Comparison of ENCODE assay signal across 28 cellular contexts in the genomic region with DNA sequence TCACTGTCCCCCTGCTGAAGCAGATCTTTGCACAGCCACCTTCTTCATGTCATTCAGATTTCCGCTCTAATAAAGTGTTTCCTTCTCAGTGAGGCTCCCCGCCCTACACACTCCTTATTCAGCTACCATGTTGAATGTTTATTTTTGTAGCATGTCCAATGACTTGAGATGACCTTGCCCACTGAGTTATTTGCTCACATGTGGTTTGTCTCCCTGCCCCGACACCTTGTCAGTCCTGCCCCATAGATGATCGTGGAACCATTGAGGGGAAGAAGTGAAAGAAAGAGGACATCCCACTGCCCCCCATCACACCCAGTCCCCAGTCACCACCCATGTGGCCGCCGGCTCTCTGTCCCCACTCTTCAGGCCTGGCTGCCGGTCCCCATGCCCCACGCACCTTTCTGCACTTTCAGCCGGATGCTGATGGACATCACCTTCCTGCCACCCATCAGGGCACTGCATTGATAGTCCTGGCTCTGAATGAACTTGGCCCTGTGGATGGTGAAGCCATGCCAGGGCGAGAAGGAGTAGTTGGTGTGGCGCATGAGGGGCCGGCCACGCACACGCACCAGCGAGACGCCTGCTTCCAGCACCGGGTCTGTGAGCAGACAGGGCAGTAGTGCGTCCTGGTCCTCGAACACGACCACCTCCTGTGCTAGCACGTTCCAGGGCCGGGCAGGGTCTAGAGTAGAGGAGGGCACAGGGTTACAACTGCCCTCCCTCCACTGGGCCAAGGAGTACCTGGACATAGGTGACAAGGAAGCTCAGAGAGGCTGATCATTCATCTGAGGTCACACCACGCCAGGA. TPM values are rescaled to one million over a fixed set of nuclear protein-coding genes. Genes with fewer than 3 reads are reported as not detected.
DNase-seq lines count a peak whose midpoint lies in the region; ATAC-seq, FAIRE-seq and TF ChIP-seq lines count a peak whose summit lies in the region.
"Had no signal": no experiment of that assay in that cellular context is flagged by ENCODE, and none has a peak within 500 bp of the region (broad histone marks: within the 10 kb centered on the region; RNA-seq: fewer than 3 reads in every experiment).

No MANE protein-coding gene starts in this region.

- no peaks in the 10 kb centered on the region for H3K36me3 ChIP-seq in SK-N-SH (replicated peaks in 1 of 2; ENCODE audit: control insufficient read depth in 1 of 2, insufficient read depth in 2 of 2, low read length in 1 of 2)

- ATAC-seq in SK-N-SH treated with all-trans-retinoic acid at 6 μM for 48 hours (no peak), GM19463 (IDR thresholded peaks at IDR 0.05; ENCODE audit: unreplicated experiment) (no peak)

- H3K9me3 ChIP-seq in SK-N-SH = no peaks in the 10 kb centered on the region

- H3K27me3 ChIP-seq in SK-N-SH (ENCODE audit: insufficient read depth) = no peaks in the 10 kb centered on the region

- no peak overlapping the region for H2AFZ ChIP-seq in SK-N-SH (ENCODE audit: low read depth)
- H2AFZ ChIP-seq: PC-9 had no signal

- CTCF ChIA-PET in SK-N-SH (lab: Yijun Ruan, JAX) = interaction anchor here (1.1 kb wide), 1 partner anchor 203 kb away, joined by 3 read pairs; no protein-coding TSS in a partner anchor

- no peak overlapping the region for H3K4me3 ChIP-seq in SK-N-SH (ENCODE audit: low read depth in 2 of 2, low read length in 1 of 2)
- H3K4me3 ChIP-seq: PC-9 had no signal

- no peaks in the 10 kb centered on the region for H3K9me2 ChIP-seq in SK-N-SH

- WGBS in SK-N-SH (ENCODE audit: low lambda C conversion rate) = 93% methylated on average over 21 of the region's 23 CpGs

- TF ChIP-seq RAD21 in SK-N-SH (IDR thresholded peaks at IDR 0.05; ENCODE audit: low read length) = no peak

- no peak overlapping the region for H3K4me2 ChIP-seq in SK-N-SH
- H3K4me2 ChIP-seq: PC-9 had no signal

- no peak for TF ChIP-seq EP300 in SK-N-SH (IDR thresholded peaks at IDR 0.05; ENCODE audit: borderline replicate concordance in 1 of 2, low read depth in 1 of 2, low read length in 1 of 2)

- H4K20me1 ChIP-seq in SK-N-SH (ENCODE audit: insufficient read depth) = no peaks in the 10 kb centered on the region

- H3K27ac Mint-ChIP-seq in type B pancreatic cell = no peak overlapping the region
- H3K27ac Mint-ChIP-seq in progenitor cell of endocrine pancreas = no peak overlapping the region
- H3K27ac Mint-ChIP-seq: activated naive CD4-positive, alpha-beta T cell treated with anti-CD3 and anti-CD28 coated beads, Interleukin-2, amount 10 ng/mL, durations not matched to agents 7 days and 5 days had no signal

- no peak overlapping the region for H3K9ac ChIP-seq in SK-N-SH

- no peaks in the 10 kb centered on the region for H3K9me3 Mint-ChIP-seq in type B pancreatic cell
- no peaks in the 10 kb centered on the region for H3K9me3 Mint-ChIP-seq in progenitor cell of endocrine pancreas (ENCODE audit: low read depth)
- H3K9me3 Mint-ChIP-seq: activated naive CD4-positive, alpha-beta T cell treated with anti-CD3 and anti-CD28 coated beads, Interleukin-2, amount 10 ng/mL, durations not matched to agents 7 days and 5 days had no signal

- H3K4me1 ChIP-seq in SK-N-SH (ENCODE audit: control insufficient read depth in 1 of 2, insufficient read depth in 2 of 2, low read depth in 1 of 2, low read length in 1 of 2) = no peaks in the 10 kb centered on the region; a peak in 1 of 4 replicates

- no peaks in the 10 kb centered on the region for H3K79me2 ChIP-seq in SK-N-SH (ENCODE audit: insufficient read depth)

- DNase-seq in SK-N-SH (peak; percentile 9), HTR-8/SVneo (ENCODE audit: insufficient read length, low spot score) (no peak), iPS-NIHi7 (ENCODE audit: extremely low spot score) (peak; percentile 6), type B pancreatic cell (ENCODE audit: extremely low spot score, unreplicated experiment) (peak; percentile 62), NCI-H2107 treated with DMSO at 0.1 percent for 48 hours (lab: John Stamatoyannopoulos, UW; ENCODE audit: unreplicated experiment) (no peak), progenitor cell of endocrine pancreas (ENCODE audit: low spot score, unreplicated experiment) (no peak)
- DNase-seq: activated naive CD4-positive, alpha-beta T cell treated with anti-CD3 and anti-CD28 coated beads, Interleukin-2, amount 10 ng/mL, durations not matched to agents 7 days and 5 days; amygdala; DMS53; GDM1; GOT3; KG1; mesenchymal stem cell; NCI-H1436 treated with DMSO at 0.1 percent for 48 hours; NCI-H2171; NCI-H524 treated with DMSO at 0.1 percent for 48 hours; NK-92 treated with Interleukin-12 subunit alpha and Interleukin-12 subunit beta, amount 100 ng/mL, for 24 hours; occipital lobe; PC-9; SHP77; small intestine; stimulated activated CD4-positive, alpha-beta T cell treated with anti-CD3 and anti-CD28 coated beads, Interleukin-1b, Interleukin-23, amount 100 ng/mL, for 48 hours had no signal

- peaks cover 26% of the 10 kb centered on the region for H3K4me1 Mint-ChIP-seq in type B pancreatic cell (ENCODE audit: unreplicated experiment)
- H3K4me1 Mint-ChIP-seq in progenitor cell of endocrine pancreas (ENCODE audit: low read depth) = peaks cover 5% of the 10 kb centered on the region
- H3K4me1 Mint-ChIP-seq: activated naive CD4-positive, alpha-beta T cell treated with anti-CD3 and anti-CD28 coated beads, Interleukin-2, amount 10 ng/mL, durations not matched to agents 7 days and 5 days had no signal

- H3K27ac ChIP-seq in SK-N-SH (ENCODE audit: low read depth in 2 of 2, low read length in 1 of 2) = no peak overlapping the region
- H3K27ac ChIP-seq: 22Rv1, PC-9 had no signal

- FAIRE-seq in HTR-8/SVneo (lab: Jason Lieb, UNC) = peak; percentile 20
- FAIRE-seq: endothelial cell of umbilical vein, small intestine had no signal

- no peaks in the 10 kb centered on the region for H3F3A ChIP-seq in SK-N-SH (replicated peaks; ENCODE audit: insufficient read depth)

- H3K27me3 Mint-ChIP-seq in type B pancreatic cell (peaks cover 13% of the 10 kb centered on the region), progenitor cell of endocrine pancreas (peaks cover 28% of the 10 kb centered on the region)

- TF ChIP-seq CTCF in SK-N-SH (IDR thresholded peaks at IDR 0.05) = no peak
- no peak for TF ChIP-seq CTCF in type B pancreatic cell (conservative IDR thresholded peaks at IDR 0.05)
- TF ChIP-seq CTCF in progenitor cell of endocrine pancreas (IDR thresholded peaks at IDR 0.05; ENCODE audit: unreplicated experiment) = no peak

- H3K36me3 Mint-ChIP-seq in type B pancreatic cell (no peaks in the 10 kb centered on the region), progenitor cell of endocrine pancreas (ENCODE audit: insufficient read depth) (no peaks in the 10 kb centered on the region)
- H3K36me3 Mint-ChIP-seq: activated naive CD4-positive, alpha-beta T cell treated with anti-CD3 and anti-CD28 coated beads, Interleukin-2, amount 10 ng/mL, durations not matched to agents 7 days and 5 days had no signal

- POLR2A ChIA-PET in SK-N-SH (lab: Yijun Ruan, JAX) = no interaction called here

- H3K4me3 Mint-ChIP-seq in type B pancreatic cell (no peak overlapping the region), progenitor cell of endocrine pancreas (ENCODE audit: low read depth) (no peak overlapping the region)
- H3K4me3 Mint-ChIP-seq: activated naive CD4-positive, alpha-beta T cell treated with anti-CD3 and anti-CD28 coated beads, Interleukin-2, amount 10 ng/mL, durations not matched to agents 7 days and 5 days had no signal

TF ChIP-seq in SK-N-SH treated with all-trans-retinoic acid at 6 μM for 48 hours, 23 proteins besides CTCF, POLR2A, EP300 and RAD21 (continues in another document):
- TF ChIP-seq CSDC2 (CRISPR knock-in tag; IDR thresholded peaks at IDR 0.05) (no peak), TCF4 (CRISPR knock-in tag; IDR thresholded peaks at IDR 0.05; ENCODE audit: borderline replicate concordance) (no peak), ZFP30 (CRISPR knock-in tag; IDR thresholded peaks at IDR 0.05) (no peak), ZNF70 (CRISPR knock-in tag; IDR thresholded peaks at IDR 0.05) (no peak), ZNF8 (CRISPR knock-in tag; IDR thresholded peaks at IDR 0.05) (no peak), OSR1 (CRISPR knock-in tag; IDR thresholded peaks at IDR 0.05) (no peak), GLIS3 (CRISPR knock-in tag; IDR thresholded peaks at IDR 0.05) (no peak), ARNTL (CRISPR knock-in tag; IDR thresholded peaks at IDR 0.05; ENCODE audit: borderline replicate concordance, low read depth) (no peak), BACH2 (CRISPR knock-in tag; IDR thresholded peaks at IDR 0.05; ENCODE audit: borderline replicate concordance) (no peak)
- TF ChIP-seq, protein P1, sequence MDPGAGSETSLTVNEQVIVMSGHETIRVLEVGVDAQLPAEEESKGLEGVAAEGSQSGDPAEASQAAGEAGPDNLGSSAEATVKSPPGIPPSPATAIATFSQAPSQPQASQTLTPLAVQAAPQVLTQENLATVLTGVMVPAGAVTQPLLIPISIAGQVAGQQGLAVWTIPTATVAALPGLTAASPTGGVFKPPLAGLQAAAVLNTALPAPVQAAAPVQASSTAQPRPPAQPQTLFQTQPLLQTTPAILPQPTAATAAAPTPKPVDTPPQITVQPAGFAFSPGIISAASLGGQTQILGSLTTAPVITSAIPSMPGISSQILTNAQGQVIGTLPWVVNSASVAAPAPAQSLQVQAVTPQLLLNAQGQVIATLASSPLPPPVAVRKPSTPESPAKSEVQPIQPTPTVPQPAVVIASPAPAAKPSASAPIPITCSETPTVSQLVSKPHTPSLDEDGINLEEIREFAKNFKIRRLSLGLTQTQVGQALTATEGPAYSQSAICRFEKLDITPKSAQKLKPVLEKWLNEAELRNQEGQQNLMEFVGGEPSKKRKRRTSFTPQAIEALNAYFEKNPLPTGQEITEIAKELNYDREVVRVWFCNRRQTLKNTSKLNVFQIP (CRISPR knock-in tag; IDR thresholded peaks at IDR 0.05; ENCODE audit: borderline replicate concordance, low read depth) = no peak
- TF ChIP-seq, protein P2, sequence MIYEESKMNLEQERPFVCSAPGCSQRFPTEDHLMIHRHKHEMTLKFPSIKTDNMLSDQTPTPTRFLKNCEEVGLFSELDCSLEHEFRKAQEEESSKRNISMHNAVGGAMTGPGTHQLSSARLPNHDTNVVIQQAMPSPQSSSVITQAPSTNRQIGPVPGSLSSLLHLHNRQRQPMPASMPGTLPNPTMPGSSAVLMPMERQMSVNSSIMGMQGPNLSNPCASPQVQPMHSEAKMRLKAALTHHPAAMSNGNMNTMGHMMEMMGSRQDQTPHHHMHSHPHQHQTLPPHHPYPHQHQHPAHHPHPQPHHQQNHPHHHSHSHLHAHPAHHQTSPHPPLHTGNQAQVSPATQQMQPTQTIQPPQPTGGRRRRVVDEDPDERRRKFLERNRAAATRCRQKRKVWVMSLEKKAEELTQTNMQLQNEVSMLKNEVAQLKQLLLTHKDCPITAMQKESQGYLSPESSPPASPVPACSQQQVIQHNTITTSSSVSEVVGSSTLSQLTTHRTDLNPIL (CRISPR knock-in tag; IDR thresholded peaks at IDR 0.05; ENCODE audit: low read depth) = no peak

RNA-seq across cellular contexts. Expression of gene CSF1R, which starts 6.5 kb away (rescaled TPM):
- 0.15 and 0.25 TPM in 2 replicates for polyA plus RNA-seq in SK-N-SH (2012; rRNA removed)
- 0.10 and 0.30 TPM in 2 replicates for polyA plus RNA-seq in SK-N-SH (2012; cell fraction: cytosol; rRNA removed)
- polyA plus RNA-seq in SK-N-SH (2012; cell fraction: nucleus; rRNA removed) = 0.49 and 0.69 TPM in 2 replicates
- total RNA-seq in type B pancreatic cell (ENCODE audit: low replicate concordance) (1.6 and 4.0 TPM in 2 replicates), progenitor cell of endocrine pancreas (not detected in 2 replicates)
- total RNA-seq: dermis microvascular lymphatic vessel endothelial cell, endothelial cell of umbilical vein, renal cortical epithelial cell had no signal
- polyA plus RNA-seq: endothelial cell of umbilical vein had no signal

Comparison
In these comparisons a context has a peak if more than half of its experiments do, and no peak if none do; other contexts are left out.
1. DNase-seq: peak in SK-N-SH (single experiment), iPS-NIHi7 (single experiment) and type B pancreatic cell (single experiment); none in HTR-8/SVneo (single experiment), NCI-H2107 treated with DMSO at 0.1 percent for 48 hours (single experiment) and progenitor cell of endocrine pancreas (single experiment).